Comparison of ENCODE assay signal across 12 cellular contexts in the genomic region with DNA sequence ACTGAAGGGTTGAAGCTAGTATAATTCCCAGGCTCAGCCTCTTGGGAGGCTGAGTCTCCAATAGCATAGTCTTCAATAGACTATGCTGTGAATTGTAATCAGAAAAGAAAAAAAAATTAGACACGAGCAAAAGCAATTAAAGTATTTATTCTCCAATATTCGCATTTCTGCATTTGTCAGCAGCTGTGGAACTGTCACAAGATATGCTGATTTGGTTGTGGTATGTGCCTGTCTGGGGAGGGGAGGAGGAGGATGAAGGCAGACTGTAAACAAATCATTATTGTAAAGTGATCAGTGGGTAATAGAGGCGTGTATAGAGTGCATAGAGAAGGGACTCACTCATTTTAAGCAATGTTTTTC. TPM values are rescaled to one million over a fixed set of nuclear protein-coding genes. Genes with fewer than 3 reads are reported as not detected.
A peak's percentile ranks its signal among the peaks of the same experiment; 100 is the strongest.
DNase-seq lines count a peak whose midpoint lies in the region; ATAC-seq, FAIRE-seq and TF ChIP-seq lines count a peak whose summit lies in the region.
"Had no signal": no experiment of that assay in that cellular context is flagged by ENCODE, and none has a peak within 500 bp of the region (broad histone marks: within the 10 kb centered on the region; RNA-seq: fewer than 3 reads in every experiment).

No MANE protein-coding gene starts in this region.

- TF ChIP-seq POLR2A in GM12891 (IDR thresholded peaks at IDR 0.05; ENCODE audit: low read depth, low read length) = no peak

- no peak for TF ChIP-seq CTCF in ascending aorta (IDR thresholded peaks at IDR 0.05)

- peak overlapping the region; percentile 99 for H3K27ac Mint-ChIP-seq in activated T-helper 17 cell treated with anti-CD3 and anti-CD28 coated beads, Interleukin-2, amount 50 U/mL, for 72 hours
- H3K27ac Mint-ChIP-seq in natural killer cell treated with Interleukin-12 subunit alpha and Interleukin-12 subunit beta and Interleukin-15 and Interleukin-18, amount 100 ng/mL, for 72 hours = peak overlapping the region; percentile 90 to 99

- H3K4me3 ChIP-seq in ascending aorta = peak overlapping the region in 1 of 2 donors; percentile 47

- H3K4me3 Mint-ChIP-seq in activated T-helper 17 cell treated with anti-CD3 and anti-CD28 coated beads, Interleukin-2, amount 50 U/mL, for 72 hours = peak overlapping the region; percentile 82
- peak overlapping the region; percentile 88 for H3K4me3 Mint-ChIP-seq in natural killer cell treated with Interleukin-12 subunit alpha and Interleukin-12 subunit beta and Interleukin-15 and Interleukin-18, amount 100 ng/mL, for 72 hours

- H3K36me3 ChIP-seq in ascending aorta = no peaks in the 10 kb centered on the region
- H3K36me3 ChIP-seq: right atrium auricular region had no signal

- DNase-seq in GM12891 (ENCODE audit: insufficient read length, low spot score) = no peak
- no peak for DNase-seq in natural killer cell treated with Interleukin-12 subunit alpha and Interleukin-12 subunit beta and Interleukin-15 and Interleukin-18, amount 100 ng/mL, for 72 hours (ENCODE audit: low spot score)
- DNase-seq in ascending aorta (ENCODE audit: low spot score in 2 of 2) = no peak
- DNase-seq in NCI-H446 treated with DMSO at 0.1 percent for 48 hours (lab: John Stamatoyannopoulos, UW) = no peak
- no peak for DNase-seq in T-helper 9 cell
- DNase-seq in SIG-M5 (lab: John Stamatoyannopoulos, UW) = no peak

- no peaks in the 10 kb centered on the region for H3K27me3 ChIP-seq in ascending aorta
- H3K27me3 ChIP-seq: right atrium auricular region had no signal

- FAIRE-seq in GM12891 (lab: Jason Lieb, UNC) = peak; percentile 26
- FAIRE-seq: G401.6, islet of Langerhans had no signal

- H3K27me3 Mint-ChIP-seq in activated T-helper 17 cell treated with anti-CD3 and anti-CD28 coated beads, Interleukin-2, amount 50 U/mL, for 72 hours = no peaks in the 10 kb centered on the region
- H3K27me3 Mint-ChIP-seq in natural killer cell treated with Interleukin-12 subunit alpha and Interleukin-12 subunit beta and Interleukin-15 and Interleukin-18, amount 100 ng/mL, for 72 hours = no peaks in the 10 kb centered on the region

- peak; percentile 19 for ATAC-seq in HG03039 (IDR thresholded peaks at IDR 0.05; ENCODE audit: unreplicated experiment)
- no peak for ATAC-seq in activated T-helper 17 cell treated with anti-CD3 and anti-CD28 coated beads, Interleukin-2, amount 50 U/mL, for 72 hours (replicated peaks)
- no peak for ATAC-seq in natural killer cell treated with Interleukin-12 subunit alpha and Interleukin-12 subunit beta and Interleukin-15 and Interleukin-18, amount 100 ng/mL, for 72 hours

- no peak overlapping the region for H3K27ac ChIP-seq in ascending aorta
- H3K27ac ChIP-seq: right atrium auricular region had no signal

- no peaks in the 10 kb centered on the region for H3K9me3 Mint-ChIP-seq in activated T-helper 17 cell treated with anti-CD3 and anti-CD28 coated beads, Interleukin-2, amount 50 U/mL, for 72 hours
- H3K9me3 Mint-ChIP-seq in natural killer cell treated with Interleukin-12 subunit alpha and Interleukin-12 subunit beta and Interleukin-15 and Interleukin-18, amount 100 ng/mL, for 72 hours = no peaks in the 10 kb centered on the region

- H3K36me3 Mint-ChIP-seq in activated T-helper 17 cell treated with anti-CD3 and anti-CD28 coated beads, Interleukin-2, amount 50 U/mL, for 72 hours (ENCODE audit: low read depth) = no peaks in the 10 kb centered on the region
- no peaks in the 10 kb centered on the region for H3K36me3 Mint-ChIP-seq in natural killer cell treated with Interleukin-12 subunit alpha and Interleukin-12 subunit beta and Interleukin-15 and Interleukin-18, amount 100 ng/mL, for 72 hours

- peaks cover 0 to 5% of the 10 kb centered on the region in 2 donors for H3K4me1 ChIP-seq in ascending aorta

- intact Hi-C loops in ascending aorta (cut with DNase I) = no loop called here

- no peaks in the 10 kb centered on the region for H3K9me3 ChIP-seq in ascending aorta
- H3K9me3 ChIP-seq: right atrium auricular region had no signal

- peaks cover 47% of the 10 kb centered on the region for H3K4me1 Mint-ChIP-seq in activated T-helper 17 cell treated with anti-CD3 and anti-CD28 coated beads, Interleukin-2, amount 50 U/mL, for 72 hours
- H3K4me1 Mint-ChIP-seq in natural killer cell treated with Interleukin-12 subunit alpha and Interleukin-12 subunit beta and Interleukin-15 and Interleukin-18, amount 100 ng/mL, for 72 hours (ENCODE audit: low read depth in 2 of 2) = peaks cover 61 to 62% of the 10 kb centered on the region in 2 donors

TF ChIP-seq in GM12891, 5 proteins besides CTCF, POLR2A, EP300 and RAD21:
- TF ChIP-seq POU2F2 (IDR thresholded peaks at IDR 0.05; ENCODE audit: low read depth, low read length) (no peak), SPI1 (IDR thresholded peaks at IDR 0.05; ENCODE audit: low read depth, low read length) (no peak), PAX5 (IDR thresholded peaks at IDR 0.05; ENCODE audit: insufficient read depth, low read length, severe bottlenecking) (no peak), TAF1 (IDR thresholded peaks at IDR 0.05; ENCODE audit: low read depth, low read length) (no peak), POLR2AphosphoS5 (IDR thresholded peaks at IDR 0.05; ENCODE audit: low read depth, low read length) (no peak)

RNA-seq across cellular contexts. Expression of a gene that starts 10.1 kb away (rescaled TPM):
- polyA plus RNA-seq in GM12891 (2012; ENCODE audit: low read depth, missing spikeins) = 4.3 TPM
- 10 to 100 TPM; 16.7 to 19.3 TPM for total RNA-seq in activated T-helper 17 cell treated with anti-CD3 and anti-CD28 coated beads, Interleukin-2, amount 50 U/mL, for 72 hours
- total RNA-seq in natural killer cell treated with Interleukin-12 subunit alpha and Interleukin-12 subunit beta and Interleukin-15 and Interleukin-18, amount 100 ng/mL, for 72 hours = 10 to 100 TPM; 13.5 to 13.9 TPM
- total RNA-seq in ascending aorta = 9.7 TPM

RNA-seq across cellular contexts. Expression of a gene that starts 25.8 kb away (rescaled TPM):
- polyA plus RNA-seq in GM12891 (2012; ENCODE audit: low read depth, missing spikeins) = 13.4 TPM
- 10 to 100 TPM; 16.6 to 17.7 TPM for total RNA-seq in activated T-helper 17 cell treated with anti-CD3 and anti-CD28 coated beads, Interleukin-2, amount 50 U/mL, for 72 hours
- 10 to 100 TPM; 28.8 to 32.6 TPM for total RNA-seq in natural killer cell treated with Interleukin-12 subunit alpha and Interleukin-12 subunit beta and Interleukin-15 and Interleukin-18, amount 100 ng/mL, for 72 hours
- total RNA-seq in ascending aorta = 50.8 TPM

RNA-seq across cellular contexts. Expression of a gene that starts 49.3 kb away (rescaled TPM):
- 0.04 TPM for polyA plus RNA-seq in GM12891 (2012; ENCODE audit: low read depth, missing spikeins)
- not detected for total RNA-seq in activated T-helper 17 cell treated with anti-CD3 and anti-CD28 coated beads, Interleukin-2, amount 50 U/mL, for 72 hours
- total RNA-seq in natural killer cell treated with Interleukin-12 subunit alpha and Interleukin-12 subunit beta and Interleukin-15 and Interleukin-18, amount 100 ng/mL, for 72 hours = under 1 TPM in 1 of 2 donors, not detected in 1; 0.10 TPM
- total RNA-seq in ascending aorta = 0.11 TPM
- total RNA-seq: HT1080 had no signal
